In the genomic region with DNA sequence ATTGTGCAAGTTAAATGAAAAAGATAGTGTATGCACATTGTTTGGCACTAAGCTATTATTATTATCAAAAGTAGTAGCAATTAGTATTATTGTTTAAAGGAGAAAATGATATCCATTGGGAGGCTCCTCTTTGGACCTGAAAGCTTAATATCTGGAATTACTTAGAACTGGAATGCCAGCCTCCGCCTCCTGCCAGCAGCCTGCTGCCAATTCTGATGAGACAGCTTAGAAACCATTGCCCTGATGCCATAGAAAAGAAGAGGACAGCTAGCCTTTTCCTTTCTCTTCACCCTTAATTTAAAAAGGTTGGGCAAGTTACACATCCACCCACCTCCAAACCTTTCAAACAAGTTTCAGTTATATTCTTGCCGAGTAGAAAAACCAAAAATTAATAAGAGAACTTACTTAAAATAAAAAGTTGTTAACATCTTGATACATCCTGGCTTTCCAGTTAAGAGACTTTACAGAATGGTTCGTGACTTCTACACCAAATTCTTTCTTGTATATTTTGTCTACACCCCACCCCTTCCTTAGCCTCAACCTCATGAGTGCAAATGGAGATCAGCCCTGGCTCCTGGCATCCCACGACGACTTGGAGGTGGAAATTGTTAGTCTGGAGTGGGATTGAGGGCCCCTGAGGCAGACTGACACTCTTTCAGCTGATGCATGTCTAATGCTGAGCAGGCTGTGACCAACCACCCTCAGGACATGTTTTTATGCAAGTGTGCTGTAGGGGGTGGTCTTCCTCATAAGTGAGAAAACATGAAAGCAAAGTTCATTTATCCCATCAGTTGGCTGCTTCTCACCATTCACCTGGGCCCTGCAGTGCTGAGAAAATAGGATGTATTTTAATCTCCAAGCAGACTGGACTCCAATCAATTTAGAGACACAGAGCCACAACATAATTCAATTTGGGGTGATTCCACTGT, we compare ENCODE assay signal across 14 cellular contexts.
A peak's percentile ranks its signal among the peaks of the same experiment; 100 is the strongest.
DNase-seq lines count a peak whose midpoint lies in the region; ATAC-seq and TF ChIP-seq lines count a peak whose summit lies in the region.
"Had no signal": no experiment of that assay in that cellular context is flagged by ENCODE, and none has a peak within 500 bp of the region (broad histone marks: within the 10 kb centered on the region; RNA-seq: fewer than 3 reads in every experiment).

No MANE protein-coding gene starts in this region.

- no peak overlapping the region for H4K91ac ChIP-seq in neuronal stem cell (ENCODE audit: low read depth, low read length, poor library complexity)

- H3K27me3 ChIP-seq in SK-N-SH (ENCODE audit: insufficient read depth) (no peaks in the 10 kb centered on the region), thoracic aorta (replicated peaks; ENCODE audit: insufficient read depth) (no peaks in the 10 kb centered on the region), neuronal stem cell (ENCODE audit: control insufficient read depth in 3 of 3, insufficient read depth in 3 of 3, low read depth in 1 of 3, low read length in 3 of 3) (no peaks in the 10 kb centered on the region)

- H3K14ac ChIP-seq in neuronal stem cell (ENCODE audit: low read length) = no peak overlapping the region

- no peak overlapping the region for H3K18ac ChIP-seq in neuronal stem cell (ENCODE audit: low read length)

- no peaks in the 10 kb centered on the region for H3K79me2 ChIP-seq in SK-N-SH (ENCODE audit: insufficient read depth)

- no peak overlapping the region for H2BK120ac ChIP-seq in neuronal stem cell (ENCODE audit: low read depth, low read length)

- H2BK15ac ChIP-seq in neuronal stem cell (ENCODE audit: low read length) = no peak overlapping the region

- H4K20me1 ChIP-seq in SK-N-SH (ENCODE audit: insufficient read depth) = no peaks in the 10 kb centered on the region

- 70% methylated on average over 5 of the region's 5 CpGs for WGBS in SK-N-SH (ENCODE audit: low lambda C conversion rate)
- no CpG with 5 or more reads among the region's 5 CpGs for WGBS in neuronal stem cell (ENCODE audit: extremely low coverage in 2 of 2, insufficient read length in 2 of 2, insufficient replicate concordance in 1 of 2), 2 donors

- H2AK5ac ChIP-seq in neuronal stem cell (ENCODE audit: low read depth, low read length) = no peak overlapping the region

- no peaks in the 10 kb centered on the region for H3K36me3 ChIP-seq in SK-N-SH (replicated peaks in 1 of 2; ENCODE audit: control insufficient read depth in 1 of 2, insufficient read depth in 2 of 2, low read length in 1 of 2)
- H3K36me3 ChIP-seq in thoracic aorta = no peaks in the 10 kb centered on the region
- H3K36me3 ChIP-seq in neuronal stem cell (replicated peaks in 1 of 2; ENCODE audit: control insufficient read depth in 2 of 2, insufficient read depth in 2 of 2, low read length in 2 of 2) = no peaks in the 10 kb centered on the region

- H2AFZ ChIP-seq in SK-N-SH (ENCODE audit: low read depth) (no peak overlapping the region), neuronal stem cell (ENCODE audit: low read length) (no peak overlapping the region)

- TF ChIP-seq EP300 in SK-N-SH (IDR thresholded peaks at IDR 0.05; ENCODE audit: borderline replicate concordance in 1 of 2, low read depth in 1 of 2, low read length in 1 of 2) = no peak

- no peaks in the 10 kb centered on the region for H3K9me2 ChIP-seq in SK-N-SH

- no peak overlapping the region for H4K8ac ChIP-seq in neuronal stem cell (ENCODE audit: low read depth, low read length)

- TF ChIP-seq CTCF in SK-N-SH (IDR thresholded peaks at IDR 0.05) (no peak), fibroblast of the aortic adventitia (IDR thresholded peaks at IDR 0.05; ENCODE audit: insufficient read depth, low read length) (no peak), thoracic aorta (IDR thresholded peaks at IDR 0.05) (no peak)

- no peaks in the 10 kb centered on the region for H3K79me1 ChIP-seq in neuronal stem cell (ENCODE audit: low read depth, low read length)

- peak; percentile 48 for DNase-seq in Jurkat, Clone E6-1 (ENCODE audit: low read depth, low spot score)
- peak; percentile 30 for DNase-seq in SK-N-SH
- DNase-seq in fibroblast of the aortic adventitia (ENCODE audit: low read depth) = peak; percentile 19
- no peak for DNase-seq in thoracic aorta (ENCODE audit: low spot score)
- DNase-seq in COR-L47 (lab: John Stamatoyannopoulos, UW) = no peak
- no peak for DNase-seq in neuronal stem cell (ENCODE audit: low spot score)
- DNase-seq: activated CD8-positive, alpha-beta memory T cell treated with anti-CD3 and anti-CD28 coated beads for 24 hours; C1 segment of cervical spinal cord; NCI-H1105 treated with DMSO at 0.1 percent for 48 hours; NCI-H2171 treated with DMSO at 0.1 percent for 48 hours; stimulated activated CD4-positive, alpha-beta T cell treated with anti-CD3 and anti-CD28 coated beads, Interleukin-4, amount 100 ng/mL, for 4 hours; SW 1271 had no signal

- H3F3A ChIP-seq in SK-N-SH (replicated peaks; ENCODE audit: insufficient read depth) = no peaks in the 10 kb centered on the region

- POLR2A ChIA-PET in SK-N-SH (lab: Yijun Ruan, JAX) = no interaction called here

- H3K9ac ChIP-seq in SK-N-SH (no peak overlapping the region), neuronal stem cell (ENCODE audit: low read depth, low read length, poor library complexity) (no peak overlapping the region)

- no peak overlapping the region for H3K23ac ChIP-seq in neuronal stem cell (ENCODE audit: low read depth, low read length, poor library complexity)

- no peak overlapping the region for H3K4me3 ChIP-seq in Jurkat, Clone E6-1 (ENCODE audit: low read length)
- H3K4me3 ChIP-seq in SK-N-SH (ENCODE audit: low read depth in 2 of 2, low read length in 1 of 2) = no peak overlapping the region
- H3K4me3 ChIP-seq in fibroblast of the aortic adventitia (ENCODE audit: low read depth, low read length) = no peak overlapping the region
- H3K4me3 ChIP-seq in thoracic aorta = no peak overlapping the region
- no peak overlapping the region for H3K4me3 ChIP-seq in neuronal stem cell (ENCODE audit: low read length in 2 of 2)

- CTCF ChIA-PET in SK-N-SH (lab: Yijun Ruan, JAX) = interaction anchor here (0.9 to 2.0 kb wide), 2 partner anchors 21 to 215 kb away, joined by 3 to 6 read pairs; no protein-coding TSS in a partner anchor

- H3K4ac ChIP-seq in neuronal stem cell (ENCODE audit: low read length) = no peak overlapping the region

- no peak overlapping the region for H2BK5ac ChIP-seq in neuronal stem cell (ENCODE audit: low read length)

- ATAC-seq in thoracic aorta (ENCODE audit: insufficient number of reproducible peaks, low FRiP score, low read depth) (peak; percentile 8), HG03432 (IDR thresholded peaks at IDR 0.05; ENCODE audit: unreplicated experiment) (no peak)
- ATAC-seq: WTC11 had no signal

- TF ChIP-seq RAD21 in SK-N-SH (IDR thresholded peaks at IDR 0.05; ENCODE audit: low read length) = 0 out of 2 replicates have a peak, but pooled peaks have one; percentile 4

- no peak overlapping the region for H2BK12ac ChIP-seq in neuronal stem cell (ENCODE audit: low read length)

- H3K27ac ChIP-seq in SK-N-SH (ENCODE audit: low read depth in 2 of 2, low read length in 1 of 2) (no peak overlapping the region; a peak in 1 of 4 replicates), thoracic aorta (peak overlapping the region; percentile 56 to 83), neuronal stem cell (replicated peaks; ENCODE audit: low read length) (no peak overlapping the region)

- H3K9me3 ChIP-seq in SK-N-SH = no peaks in the 10 kb centered on the region
- H3K9me3 ChIP-seq in thoracic aorta = no peaks in the 10 kb centered on the region
- H3K9me3 ChIP-seq in neuronal stem cell (replicated peaks in 1 of 2; ENCODE audit: control insufficient read depth in 2 of 2, insufficient read depth in 1 of 2, low read depth in 1 of 2, low read length in 2 of 2) = peaks cover 0 to 1% of the 10 kb centered on the region in 2 donors

- H3K4me1 ChIP-seq in SK-N-SH (ENCODE audit: control insufficient read depth in 1 of 2, insufficient read depth in 2 of 2, low read depth in 1 of 2, low read length in 1 of 2) = peaks cover 0 to 25% of the 10 kb centered on the region in 2 experiments; a peak in 2 of 4 replicates
- H3K4me1 ChIP-seq in thoracic aorta (ENCODE audit: control insufficient read depth in 1 of 2, low read depth in 2 of 2) = peaks cover 9 to 62% of the 10 kb centered on the region in 2 donors
- no peaks in the 10 kb centered on the region for H3K4me1 ChIP-seq in neuronal stem cell (ENCODE audit: control insufficient read depth in 2 of 2, insufficient read depth in 1 of 2, low read depth in 1 of 2, low read length in 2 of 2)

- no peak overlapping the region for H3K4me2 ChIP-seq in SK-N-SH
- H3K4me2 ChIP-seq in neuronal stem cell (ENCODE audit: insufficient read depth, low read length, poor library complexity, severe bottlenecking) = no peak overlapping the region

TF ChIP-seq in SK-N-SH, 30 proteins besides CTCF, POLR2A, EP300 and RAD21:
- TF ChIP-seq MXI1 (IDR thresholded peaks at IDR 0.05; ENCODE audit: low read depth, low read length) (no peak), TCF12 (IDR thresholded peaks at IDR 0.05) (0 out of 2 replicates have a peak, but pooled peaks have one; percentile 8)

Comparison
In these comparisons a context has a peak if more than half of its experiments do, and no peak if none do; other contexts are left out.
1. DNase-seq: peak in Jurkat, Clone E6-1 (single experiment), SK-N-SH (single experiment) and fibroblast of the aortic adventitia (single experiment); none in thoracic aorta (single experiment), COR-L47 (single experiment) and neuronal stem cell (single experiment).
2. H3K27ac ChIP-seq: peak in thoracic aorta (2 of 2); none in SK-N-SH (0 of 2) and neuronal stem cell (single experiment).